In the genomic region with DNA sequence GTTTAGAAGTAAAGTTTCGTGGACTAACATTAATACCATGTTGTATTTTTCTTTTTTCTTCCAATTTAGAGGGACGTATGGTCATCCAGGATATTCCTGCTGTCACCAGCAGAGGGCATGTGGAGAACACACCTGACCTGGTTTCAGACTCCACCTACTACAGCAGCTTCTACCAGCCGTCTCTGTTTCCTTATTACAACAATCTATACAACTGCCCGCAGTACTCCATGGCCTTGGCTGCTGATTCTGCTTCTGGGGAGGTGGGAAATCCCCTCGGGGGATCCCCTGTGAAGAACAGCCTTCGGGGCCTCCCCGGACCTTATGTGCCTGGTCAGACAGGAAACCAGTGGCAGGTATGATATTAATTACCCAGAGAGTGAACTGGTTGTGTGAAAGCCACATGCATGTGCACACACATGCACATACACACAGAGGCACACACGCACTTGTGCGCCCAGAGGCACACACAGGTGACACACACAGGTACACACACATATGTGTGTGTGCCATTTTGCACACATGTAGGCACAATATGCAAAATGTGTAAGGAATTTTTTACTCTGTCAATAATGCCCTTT, we compare ENCODE assay signal across 8 cellular contexts. TPM values are rescaled to one million over a fixed set of nuclear protein-coding genes. Genes with fewer than 3 reads are reported as not detected.
DNase-seq lines count a peak whose midpoint lies in the region; ATAC-seq and TF ChIP-seq lines count a peak whose summit lies in the region.

No MANE protein-coding gene starts in this region.

- TF ChIP-seq CTCF in BJ (IDR thresholded peaks at IDR 0.05; ENCODE audit: insufficient read depth, low read depth, low read length) (peak; percentile 77), colonic mucosa (IDR thresholded peaks at IDR 0.05) (peak; percentile 71)

- no peaks in the 10 kb centered on the region for H3K9me3 ChIP-seq in colonic mucosa

- CTCF ChIA-PET in BJ (lab: Yijun Ruan, JAX), result interaction anchor here (0.6 to 9.7 kb wide), 14 partner anchors 9 to 1027 kb away, joined by 3 to 69 read pairs (median 3); no protein-coding TSS in a partner anchor

- H3K4me3 ChIP-seq in BJ (ENCODE audit: low read depth, low read length) (no peak overlapping the region), colonic mucosa (no peak overlapping the region)

- ATAC-seq in GM18909 (IDR thresholded peaks at IDR 0.05; ENCODE audit: poor library complexity, unreplicated experiment), result peak; percentile 100
- peak; percentile 98 for ATAC-seq in HG03097 (IDR thresholded peaks at IDR 0.05; ENCODE audit: low FRiP score, unreplicated experiment)

- no peak overlapping the region for H3K27ac ChIP-seq in colonic mucosa

- no peaks in the 10 kb centered on the region for H3K4me1 ChIP-seq in colonic mucosa

- DNase-seq in BJ (ENCODE audit: low read depth) (no peak), NCI-H2196 treated with DMSO at 0.1 percent for 48 hours (lab: John Stamatoyannopoulos, UW; ENCODE audit: unreplicated experiment) (peak; percentile 84), colonic mucosa (peak; percentile 66), lung microvascular endothelial cell (ENCODE audit: low read depth in 2 of 2) (peak; percentile 53 to 76)
- peak; percentile 1 for DNase-seq in activated CD4-positive, CD25-positive, alpha-beta regulatory T cell treated with anti-CD3 and anti-CD28 coated beads, Interleukin-2, amount 50 U/mL, for 16 hours (ENCODE audit: low read depth, low spot score)
- peak; percentile 1 to 12 for DNase-seq in stimulated activated CD8-positive, alpha-beta memory T cell treated with anti-CD3 and anti-CD28 coated beads, Interleukin-4, amount 100 ng/mL, for 4 hours (ENCODE audit: low read depth in 2 of 2, low spot score in 1 of 2)

- POLR2A ChIA-PET in BJ (lab: Charles Lee), result no interaction called here

- H3K9ac ChIP-seq in colonic mucosa (ENCODE audit: low read depth in 2 of 2, low read length in 2 of 2), result no peak overlapping the region

- H3K27me3 ChIP-seq in BJ (ENCODE audit: control insufficient read depth, insufficient read depth, low read length), result no peaks in the 10 kb centered on the region; the same call in 1 of the 2 replicates
- no peaks in the 10 kb centered on the region for H3K27me3 ChIP-seq in colonic mucosa

- H3K36me3 ChIP-seq in BJ (ENCODE audit: control insufficient read depth, insufficient read depth, low read length), result no peaks in the 10 kb centered on the region
- H3K36me3 ChIP-seq in colonic mucosa, result no peaks in the 10 kb centered on the region

- intact Hi-C loops in colonic mucosa (cut with DNase I), result loop anchor here (5.0 kb wide), 1 partner anchor 113 kb away; no protein-coding TSS in a partner anchor

RNA-seq across cellular contexts. Expression of gene DMRT1, which starts 52.4 kb away (rescaled TPM):
- polyA plus RNA-seq in BJ (2011; rRNA removed), result not detected in 2 replicates
- polyA minus RNA-seq in BJ (2011; rRNA and poly(A)+ RNA removed), result not detected in 2 replicates
- not detected for total RNA-seq in colonic mucosa
- total RNA-seq in lung microvascular endothelial cell, result not detected in 2 replicates
